In the genomic region with DNA sequence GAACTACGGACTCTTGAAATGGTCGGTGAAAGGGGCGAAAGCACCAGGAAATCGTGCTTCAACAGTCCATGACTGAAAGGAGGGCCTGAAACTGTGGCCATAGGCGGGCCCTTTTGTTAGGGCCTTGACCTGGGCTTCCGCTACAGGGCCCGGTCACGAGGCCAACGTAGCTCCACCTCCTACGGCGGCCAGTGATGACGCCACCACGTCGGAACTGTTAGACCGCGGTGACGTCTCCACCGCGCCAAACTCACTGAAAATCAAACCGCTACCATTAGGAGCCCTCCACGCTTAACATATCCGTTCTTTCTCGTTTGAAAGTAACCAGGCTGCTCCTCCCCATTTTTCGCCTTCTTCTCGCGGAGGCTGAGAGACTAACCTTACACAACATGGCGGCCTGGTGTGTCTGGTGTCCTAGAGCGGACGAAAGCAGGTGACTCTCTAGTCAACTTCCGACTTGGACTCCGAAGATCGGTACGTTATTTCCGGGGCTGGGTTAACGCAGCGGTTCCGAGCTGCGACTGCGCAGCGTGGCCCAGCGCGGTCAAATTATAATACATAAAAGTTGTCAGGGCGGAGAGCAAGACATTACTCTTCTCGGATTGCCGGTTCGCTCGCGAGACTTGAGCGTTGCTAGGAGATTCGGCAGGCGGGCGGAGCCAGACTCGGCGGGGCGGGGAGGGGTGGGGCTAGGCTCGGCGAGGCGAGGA, we compare ENCODE assay signal across 1 cellular context.
A peak's percentile ranks its signal among the peaks of the same experiment; 100 is the strongest.
TF ChIP-seq lines count a peak whose summit lies in the region.

No MANE protein-coding gene starts in this region.

TF ChIP-seq in K562, 482 proteins besides CTCF, POLR2A, EP300 and RAD21 (continued from another document and continues in another):
- no peak for TF ChIP-seq HMGN3 (IDR thresholded peaks at IDR 0.05; ENCODE audit: borderline replicate concordance, extremely low read depth, insufficient read length, low read depth, low read length)
- peak; percentile 68; the same call in 1 of the 2 replicates for TF ChIP-seq ZNF263 (CRISPR knock-in tag; IDR thresholded peaks at IDR 0.05; ENCODE audit: borderline replicate concordance)
- no peak for TF ChIP-seq SRSF7 (optimal IDR thresholded peaks at IDR 0.05; ENCODE audit: low read depth, low read length)
- TF ChIP-seq BDP1 (IDR thresholded peaks at IDR 0.05; ENCODE audit: insufficient read depth, insufficient read length) = no peak
- TF ChIP-seq ZNF695 (CRISPR knock-in tag; IDR thresholded peaks at IDR 0.05) = no peak
- no peak for TF ChIP-seq SAFB2 (IDR thresholded peaks at IDR 0.05; ENCODE audit: borderline replicate concordance, low read depth, low read length, severe bottlenecking)
- no peak for TF ChIP-seq STAT5A (IDR thresholded peaks at IDR 0.05; ENCODE audit: borderline replicate concordance, low read length)
- TF ChIP-seq HLTF (IDR thresholded peaks at IDR 0.05) = peak; percentile 82; the same call in 1 of the 2 replicates
- TF ChIP-seq RBM39 (optimal IDR thresholded peaks at IDR 0.05; ENCODE audit: low read depth, low read length) = peak; percentile 88
- TF ChIP-seq RFX1 (IDR thresholded peaks at IDR 0.05) = peak; percentile 95
- TF ChIP-seq HOXB6 (CRISPR knock-in tag; IDR thresholded peaks at IDR 0.05; ENCODE audit: borderline replicate concordance) = no peak
- TF ChIP-seq PHB (CRISPR knock-in tag; IDR thresholded peaks at IDR 0.05) = no peak
- no peak for TF ChIP-seq GTF2A2 (tag; IDR thresholded peaks at IDR 0.05)
- TF ChIP-seq ZNF347 (CRISPR knock-in tag; IDR thresholded peaks at IDR 0.05; ENCODE audit: low read depth) = no peak
- no peak for TF ChIP-seq ZNF282 (CRISPR knock-in tag; IDR thresholded peaks at IDR 0.05)
- TF ChIP-seq, protein P1, sequence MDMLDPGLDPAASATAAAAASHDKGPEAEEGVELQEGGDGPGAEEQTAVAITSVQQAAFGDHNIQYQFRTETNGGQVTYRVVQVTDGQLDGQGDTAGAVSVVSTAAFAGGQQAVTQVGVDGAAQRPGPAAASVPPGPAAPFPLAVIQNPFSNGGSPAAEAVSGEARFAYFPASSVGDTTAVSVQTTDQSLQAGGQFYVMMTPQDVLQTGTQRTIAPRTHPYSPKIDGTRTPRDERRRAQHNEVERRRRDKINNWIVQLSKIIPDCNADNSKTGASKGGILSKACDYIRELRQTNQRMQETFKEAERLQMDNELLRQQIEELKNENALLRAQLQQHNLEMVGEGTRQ (CRISPR knock-in tag; IDR thresholded peaks at IDR 0.05) = peak; percentile 97
- TF ChIP-seq FOXM1 (IDR thresholded peaks at IDR 0.05; ENCODE audit: low read depth) = peak; percentile 89
- TF ChIP-seq FOXM1 (CRISPR knock-in tag; IDR thresholded peaks at IDR 0.05; ENCODE audit: low read depth) = peak; percentile 45
- no peak for TF ChIP-seq XRCC3 (IDR thresholded peaks at IDR 0.05)
- no peak for TF ChIP-seq CCAR2 (IDR thresholded peaks at IDR 0.05; ENCODE audit: low read depth, low read length)
- peak; percentile 94 for TF ChIP-seq GABPB1 (CRISPR knock-in tag; IDR thresholded peaks at IDR 0.05)
- TF ChIP-seq, protein P2, sequence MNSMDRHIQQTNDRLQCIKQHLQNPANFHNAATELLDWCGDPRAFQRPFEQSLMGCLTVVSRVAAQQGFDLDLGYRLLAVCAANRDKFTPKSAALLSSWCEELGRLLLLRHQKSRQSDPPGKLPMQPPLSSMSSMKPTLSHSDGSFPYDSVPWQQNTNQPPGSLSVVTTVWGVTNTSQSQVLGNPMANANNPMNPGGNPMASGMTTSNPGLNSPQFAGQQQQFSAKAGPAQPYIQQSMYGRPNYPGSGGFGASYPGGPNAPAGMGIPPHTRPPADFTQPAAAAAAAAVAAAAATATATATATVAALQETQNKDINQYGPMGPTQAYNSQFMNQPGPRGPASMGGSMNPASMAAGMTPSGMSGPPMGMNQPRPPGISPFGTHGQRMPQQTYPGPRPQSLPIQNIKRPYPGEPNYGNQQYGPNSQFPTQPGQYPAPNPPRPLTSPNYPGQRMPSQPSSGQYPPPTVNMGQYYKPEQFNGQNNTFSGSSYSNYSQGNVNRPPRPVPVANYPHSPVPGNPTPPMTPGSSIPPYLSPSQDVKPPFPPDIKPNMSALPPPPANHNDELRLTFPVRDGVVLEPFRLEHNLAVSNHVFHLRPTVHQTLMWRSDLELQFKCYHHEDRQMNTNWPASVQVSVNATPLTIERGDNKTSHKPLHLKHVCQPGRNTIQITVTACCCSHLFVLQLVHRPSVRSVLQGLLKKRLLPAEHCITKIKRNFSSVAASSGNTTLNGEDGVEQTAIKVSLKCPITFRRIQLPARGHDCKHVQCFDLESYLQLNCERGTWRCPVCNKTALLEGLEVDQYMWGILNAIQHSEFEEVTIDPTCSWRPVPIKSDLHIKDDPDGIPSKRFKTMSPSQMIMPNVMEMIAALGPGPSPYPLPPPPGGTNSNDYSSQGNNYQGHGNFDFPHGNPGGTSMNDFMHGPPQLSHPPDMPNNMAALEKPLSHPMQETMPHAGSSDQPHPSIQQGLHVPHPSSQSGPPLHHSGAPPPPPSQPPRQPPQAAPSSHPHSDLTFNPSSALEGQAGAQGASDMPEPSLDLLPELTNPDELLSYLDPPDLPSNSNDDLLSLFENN (IDR thresholded peaks at IDR 0.05; ENCODE audit: low read depth in 2 of 2, low read length in 2 of 2) = peak in 1 of 2 experiments; percentile 73; a peak in 2 of 4 replicates
- peak in 1 of 2 experiments; percentile 63; a peak in 1 of 4 replicates for TF ChIP-seq FOXA3 (CRISPR knock-in tag; conservative IDR thresholded peaks at IDR 0.05 in 1 of 2, IDR thresholded peaks at IDR 0.05 in 1 of 2)
- TF ChIP-seq, protein P3, sequence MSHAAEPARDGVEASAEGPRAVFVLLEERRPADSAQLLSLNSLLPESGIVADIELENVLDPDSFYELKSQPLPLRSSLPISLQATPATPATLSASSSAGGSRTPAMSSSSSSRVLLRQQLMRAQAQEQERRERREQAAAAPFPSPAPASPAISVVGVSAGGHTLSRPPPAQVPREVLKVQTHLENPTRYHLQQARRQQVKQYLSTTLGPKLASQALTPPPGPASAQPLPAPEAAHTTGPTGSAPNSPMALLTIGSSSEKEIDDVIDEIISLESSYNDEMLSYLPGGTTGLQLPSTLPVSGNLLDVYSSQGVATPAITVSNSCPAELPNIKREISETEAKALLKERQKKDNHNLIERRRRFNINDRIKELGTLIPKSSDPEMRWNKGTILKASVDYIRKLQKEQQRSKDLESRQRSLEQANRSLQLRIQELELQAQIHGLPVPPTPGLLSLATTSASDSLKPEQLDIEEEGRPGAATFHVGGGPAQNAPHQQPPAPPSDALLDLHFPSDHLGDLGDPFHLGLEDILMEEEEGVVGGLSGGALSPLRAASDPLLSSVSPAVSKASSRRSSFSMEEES (CRISPR knock-in tag; IDR thresholded peaks at IDR 0.05) = peak; percentile 86
- TF ChIP-seq ZNF134 (CRISPR knock-in tag; conservative IDR thresholded peaks at IDR 0.05) = no peak
- TF ChIP-seq, protein P4, sequence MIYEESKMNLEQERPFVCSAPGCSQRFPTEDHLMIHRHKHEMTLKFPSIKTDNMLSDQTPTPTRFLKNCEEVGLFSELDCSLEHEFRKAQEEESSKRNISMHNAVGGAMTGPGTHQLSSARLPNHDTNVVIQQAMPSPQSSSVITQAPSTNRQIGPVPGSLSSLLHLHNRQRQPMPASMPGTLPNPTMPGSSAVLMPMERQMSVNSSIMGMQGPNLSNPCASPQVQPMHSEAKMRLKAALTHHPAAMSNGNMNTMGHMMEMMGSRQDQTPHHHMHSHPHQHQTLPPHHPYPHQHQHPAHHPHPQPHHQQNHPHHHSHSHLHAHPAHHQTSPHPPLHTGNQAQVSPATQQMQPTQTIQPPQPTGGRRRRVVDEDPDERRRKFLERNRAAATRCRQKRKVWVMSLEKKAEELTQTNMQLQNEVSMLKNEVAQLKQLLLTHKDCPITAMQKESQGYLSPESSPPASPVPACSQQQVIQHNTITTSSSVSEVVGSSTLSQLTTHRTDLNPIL (CRISPR knock-in tag; IDR thresholded peaks at IDR 0.05) = no peak
- no peak for TF ChIP-seq ZNF436 (CRISPR knock-in tag; IDR thresholded peaks at IDR 0.05)
- TF ChIP-seq, protein P5, sequence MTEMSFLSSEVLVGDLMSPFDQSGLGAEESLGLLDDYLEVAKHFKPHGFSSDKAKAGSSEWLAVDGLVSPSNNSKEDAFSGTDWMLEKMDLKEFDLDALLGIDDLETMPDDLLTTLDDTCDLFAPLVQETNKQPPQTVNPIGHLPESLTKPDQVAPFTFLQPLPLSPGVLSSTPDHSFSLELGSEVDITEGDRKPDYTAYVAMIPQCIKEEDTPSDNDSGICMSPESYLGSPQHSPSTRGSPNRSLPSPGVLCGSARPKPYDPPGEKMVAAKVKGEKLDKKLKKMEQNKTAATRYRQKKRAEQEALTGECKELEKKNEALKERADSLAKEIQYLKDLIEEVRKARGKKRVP (CRISPR knock-in tag; IDR thresholded peaks at IDR 0.05) = peak; percentile 57; the same call in 1 of the 2 replicates
- TF ChIP-seq ZNF12 (CRISPR knock-in tag; IDR thresholded peaks at IDR 0.05) = 0 out of 2 replicates have a peak, but pooled peaks have one; percentile 78
- no peak for TF ChIP-seq NFE2L1 (tag; IDR thresholded peaks at IDR 0.05; ENCODE audit: borderline replicate concordance, low read depth)
- no peak for TF ChIP-seq POLR3G (IDR thresholded peaks at IDR 0.05; ENCODE audit: extremely low read depth, insufficient read length, insufficient replicate concordance)
- no peak; the same call in 1 of the 2 replicates for TF ChIP-seq ZKSCAN8 (CRISPR knock-in tag; IDR thresholded peaks at IDR 0.05)
- TF ChIP-seq C11orf30 (IDR thresholded peaks at IDR 0.05; ENCODE audit: low read depth) = peak; percentile 97
- no peak for TF ChIP-seq SIRT6 (IDR thresholded peaks at IDR 0.05; ENCODE audit: low read depth, low read length)
- TF ChIP-seq ZNF785 (CRISPR knock-in tag; IDR thresholded peaks at IDR 0.05) = no peak
- TF ChIP-seq JUNB (CRISPR knock-in tag; conservative IDR thresholded peaks at IDR 0.05) = no peak
- TF ChIP-seq ZNF644 (tag; IDR thresholded peaks at IDR 0.05; ENCODE audit: low read depth) = peak; percentile 51
- TF ChIP-seq ZNF124 (CRISPR knock-in tag; IDR thresholded peaks at IDR 0.05) = no peak
- TF ChIP-seq MIER1 (IDR thresholded peaks at IDR 0.05; ENCODE audit: low read depth) = no peak
- no peak for TF ChIP-seq HDGF (IDR thresholded peaks at IDR 0.05)
- TF ChIP-seq CHD4 (IDR thresholded peaks at IDR 0.05; ENCODE audit: insufficient read depth, insufficient replicate concordance, low read depth, low read length, poor library complexity, severe bottlenecking) = no peak
- TF ChIP-seq, protein P6, sequence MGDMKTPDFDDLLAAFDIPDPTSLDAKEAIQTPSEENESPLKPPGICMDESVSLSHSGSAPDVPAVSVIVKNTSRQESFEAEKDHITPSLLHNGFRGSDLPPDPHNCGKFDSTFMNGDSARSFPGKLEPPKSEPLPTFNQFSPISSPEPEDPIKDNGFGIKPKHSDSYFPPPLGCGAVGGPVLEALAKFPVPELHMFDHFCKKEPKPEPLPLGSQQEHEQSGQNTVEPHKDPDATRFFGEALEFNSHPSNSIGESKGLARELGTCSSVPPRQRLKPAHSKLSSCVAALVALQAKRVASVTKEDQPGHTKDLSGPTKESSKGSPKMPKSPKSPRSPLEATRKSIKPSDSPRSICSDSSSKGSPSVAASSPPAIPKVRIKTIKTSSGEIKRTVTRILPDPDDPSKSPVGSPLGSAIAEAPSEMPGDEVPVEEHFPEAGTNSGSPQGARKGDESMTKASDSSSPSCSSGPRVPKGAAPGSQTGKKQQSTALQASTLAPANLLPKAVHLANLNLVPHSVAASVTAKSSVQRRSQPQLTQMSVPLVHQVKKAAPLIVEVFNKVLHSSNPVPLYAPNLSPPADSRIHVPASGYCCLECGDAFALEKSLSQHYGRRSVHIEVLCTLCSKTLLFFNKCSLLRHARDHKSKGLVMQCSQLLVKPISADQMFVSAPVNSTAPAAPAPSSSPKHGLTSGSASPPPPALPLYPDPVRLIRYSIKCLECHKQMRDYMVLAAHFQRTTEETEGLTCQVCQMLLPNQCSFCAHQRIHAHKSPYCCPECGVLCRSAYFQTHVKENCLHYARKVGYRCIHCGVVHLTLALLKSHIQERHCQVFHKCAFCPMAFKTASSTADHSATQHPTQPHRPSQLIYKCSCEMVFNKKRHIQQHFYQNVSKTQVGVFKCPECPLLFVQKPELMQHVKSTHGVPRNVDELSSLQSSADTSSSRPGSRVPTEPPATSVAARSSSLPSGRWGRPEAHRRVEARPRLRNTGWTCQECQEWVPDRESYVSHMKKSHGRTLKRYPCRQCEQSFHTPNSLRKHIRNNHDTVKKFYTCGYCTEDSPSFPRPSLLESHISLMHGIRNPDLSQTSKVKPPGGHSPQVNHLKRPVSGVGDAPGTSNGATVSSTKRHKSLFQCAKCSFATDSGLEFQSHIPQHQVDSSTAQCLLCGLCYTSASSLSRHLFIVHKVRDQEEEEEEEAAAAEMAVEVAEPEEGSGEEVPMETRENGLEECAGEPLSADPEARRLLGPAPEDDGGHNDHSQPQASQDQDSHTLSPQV (IDR thresholded peaks at IDR 0.05) = peak; percentile 87; the same call in 1 of the 2 replicates
- no peak for TF ChIP-seq NR3C1 (CRISPR knock-in tag; IDR thresholded peaks at IDR 0.05)
- TF ChIP-seq CBX3 (IDR thresholded peaks at IDR 0.05; ENCODE audit: borderline replicate concordance in 1 of 2, low read length in 2 of 2) = peak in 1 of 2 experiments; percentile 63; a peak in 2 of 3 replicates
- no peak for TF ChIP-seq PHTF2 (CRISPR knock-in tag; IDR thresholded peaks at IDR 0.05)
- no peak for TF ChIP-seq STAT5B (CRISPR knock-in tag; IDR thresholded peaks at IDR 0.05)
- TF ChIP-seq, protein P7, sequence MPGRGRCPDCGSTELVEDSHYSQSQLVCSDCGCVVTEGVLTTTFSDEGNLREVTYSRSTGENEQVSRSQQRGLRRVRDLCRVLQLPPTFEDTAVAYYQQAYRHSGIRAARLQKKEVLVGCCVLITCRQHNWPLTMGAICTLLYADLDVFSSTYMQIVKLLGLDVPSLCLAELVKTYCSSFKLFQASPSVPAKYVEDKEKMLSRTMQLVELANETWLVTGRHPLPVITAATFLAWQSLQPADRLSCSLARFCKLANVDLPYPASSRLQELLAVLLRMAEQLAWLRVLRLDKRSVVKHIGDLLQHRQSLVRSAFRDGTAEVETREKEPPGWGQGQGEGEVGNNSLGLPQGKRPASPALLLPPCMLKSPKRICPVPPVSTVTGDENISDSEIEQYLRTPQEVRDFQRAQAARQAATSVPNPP (IDR thresholded peaks at IDR 0.05; ENCODE audit: borderline replicate concordance, insufficient read depth, insufficient read length) = no peak
- TF ChIP-seq ZNF121 (CRISPR knock-in tag; conservative IDR thresholded peaks at IDR 0.05) = no peak
